1 cellular context compared by ENCODE assay signal in the genomic region with DNA sequence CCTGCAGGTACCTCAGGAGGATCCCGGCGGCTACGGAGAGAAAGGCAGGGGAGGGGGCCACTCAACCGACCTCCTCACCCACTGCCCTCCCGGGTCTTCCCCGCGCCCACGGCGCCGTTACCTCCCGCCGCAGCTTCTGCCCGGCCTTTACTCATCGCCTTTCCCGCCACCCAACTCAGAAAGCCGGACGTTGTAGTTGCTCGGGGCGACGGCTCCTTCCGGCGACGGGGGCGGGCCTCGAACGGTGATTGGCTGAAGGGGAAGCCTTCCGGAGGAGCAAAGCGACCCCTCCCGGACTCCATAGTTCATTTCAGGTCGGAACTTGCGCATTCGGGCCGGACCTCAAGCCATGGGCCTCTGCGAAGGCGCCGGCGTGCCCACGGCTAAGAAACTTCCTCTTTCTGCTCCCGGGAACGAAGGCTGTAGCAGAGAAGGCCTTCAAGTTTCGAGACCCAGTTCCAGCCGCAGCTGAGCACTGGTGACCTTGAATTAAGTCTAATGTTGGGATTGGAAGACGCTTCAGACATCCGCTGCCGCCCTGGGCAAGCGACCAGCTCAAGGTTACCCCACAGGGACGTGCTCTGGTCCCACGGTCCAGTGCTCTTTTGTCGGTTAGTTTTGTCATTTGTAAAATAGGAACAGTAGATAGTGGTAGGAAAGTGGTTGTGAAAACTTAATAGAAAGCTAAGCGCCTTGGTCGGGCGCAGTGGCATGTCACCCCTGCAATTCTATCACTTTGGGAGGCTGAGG.
TF ChIP-seq lines count a peak whose summit lies in the region.

A gene with protein sequence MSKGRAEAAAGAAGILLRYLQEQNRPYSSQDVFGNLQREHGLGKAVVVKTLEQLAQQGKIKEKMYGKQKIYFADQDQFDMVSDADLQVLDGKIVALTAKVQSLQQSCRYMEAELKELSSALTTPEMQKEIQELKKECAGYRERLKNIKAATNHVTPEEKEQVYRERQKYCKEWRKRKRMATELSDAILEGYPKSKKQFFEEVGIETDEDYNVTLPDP (minus strand): TSS at position 198 of the 750 bp plus-strand sequence. CDS start 43 bp downstream, at position 155.

TF ChIP-seq in K562, 482 proteins besides CTCF, POLR2A, EP300 and RAD21 (continued from another document and continues in another):
- TF ChIP-seq, protein P1, sequence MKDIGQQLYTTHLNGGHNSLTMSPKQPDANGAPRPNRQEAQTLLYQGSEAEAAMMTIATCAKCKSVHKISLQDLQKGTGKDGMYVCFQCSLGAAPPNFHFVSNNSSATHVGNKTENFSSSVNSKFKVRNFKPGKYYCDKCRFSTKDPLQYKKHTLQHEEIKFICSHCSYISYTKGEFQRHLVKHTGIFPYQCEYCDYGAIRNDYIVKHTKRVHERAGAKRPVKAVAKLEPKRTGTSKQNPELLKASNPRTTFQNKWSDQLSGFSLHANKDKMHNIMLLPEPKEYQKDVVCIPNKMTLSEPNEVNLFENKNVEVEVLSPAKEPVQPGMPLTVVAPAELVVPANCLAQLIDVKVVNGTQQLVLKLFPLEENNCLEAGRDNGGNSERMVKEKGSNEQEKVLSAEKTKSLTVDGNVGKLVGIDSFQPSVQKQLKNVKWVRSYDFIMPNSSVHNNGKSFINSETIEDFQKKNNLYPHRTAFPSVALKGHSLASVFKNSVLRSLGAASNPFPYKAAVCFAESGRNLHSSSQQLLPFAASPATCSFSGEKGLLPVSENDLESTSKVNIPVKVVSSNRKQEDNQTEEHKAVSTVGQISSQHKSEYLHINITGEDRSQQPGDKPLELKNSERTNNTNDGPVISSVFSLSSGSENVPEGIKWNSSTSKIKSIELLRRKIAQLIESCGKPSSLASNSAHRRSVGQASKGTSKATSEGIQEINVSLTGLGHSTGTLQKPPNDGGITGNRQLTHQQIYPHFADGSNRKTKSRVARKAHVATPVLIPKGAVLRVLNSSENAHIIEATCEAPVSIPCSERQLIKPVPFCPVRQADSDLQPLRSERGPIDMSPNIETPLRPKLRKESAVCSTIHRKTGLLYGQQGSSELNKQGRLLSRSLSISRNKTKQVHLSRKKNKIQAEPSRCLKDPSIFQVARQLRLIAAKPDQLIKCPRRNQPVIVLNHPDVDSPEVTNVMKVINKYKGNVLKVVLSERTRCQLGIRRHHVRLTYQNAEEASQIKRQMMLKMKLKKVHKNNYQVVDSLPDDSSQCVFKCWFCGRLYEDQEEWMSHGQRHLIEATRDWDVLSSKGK (CRISPR knock-in tag; IDR thresholded peaks at IDR 0.05) = no peak
- peak; percentile 89 for TF ChIP-seq POLR2H (tag; IDR thresholded peaks at IDR 0.05; ENCODE audit: low read depth)
- TF ChIP-seq, protein P2, sequence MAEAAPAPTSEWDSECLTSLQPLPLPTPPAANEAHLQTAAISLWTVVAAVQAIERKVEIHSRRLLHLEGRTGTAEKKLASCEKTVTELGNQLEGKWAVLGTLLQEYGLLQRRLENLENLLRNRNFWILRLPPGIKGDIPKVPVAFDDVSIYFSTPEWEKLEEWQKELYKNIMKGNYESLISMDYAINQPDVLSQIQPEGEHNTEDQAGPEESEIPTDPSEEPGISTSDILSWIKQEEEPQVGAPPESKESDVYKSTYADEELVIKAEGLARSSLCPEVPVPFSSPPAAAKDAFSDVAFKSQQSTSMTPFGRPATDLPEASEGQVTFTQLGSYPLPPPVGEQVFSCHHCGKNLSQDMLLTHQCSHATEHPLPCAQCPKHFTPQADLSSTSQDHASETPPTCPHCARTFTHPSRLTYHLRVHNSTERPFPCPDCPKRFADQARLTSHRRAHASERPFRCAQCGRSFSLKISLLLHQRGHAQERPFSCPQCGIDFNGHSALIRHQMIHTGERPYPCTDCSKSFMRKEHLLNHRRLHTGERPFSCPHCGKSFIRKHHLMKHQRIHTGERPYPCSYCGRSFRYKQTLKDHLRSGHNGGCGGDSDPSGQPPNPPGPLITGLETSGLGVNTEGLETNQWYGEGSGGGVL (CRISPR knock-in tag; IDR thresholded peaks at IDR 0.05) = no peak
- TF ChIP-seq, protein P3, sequence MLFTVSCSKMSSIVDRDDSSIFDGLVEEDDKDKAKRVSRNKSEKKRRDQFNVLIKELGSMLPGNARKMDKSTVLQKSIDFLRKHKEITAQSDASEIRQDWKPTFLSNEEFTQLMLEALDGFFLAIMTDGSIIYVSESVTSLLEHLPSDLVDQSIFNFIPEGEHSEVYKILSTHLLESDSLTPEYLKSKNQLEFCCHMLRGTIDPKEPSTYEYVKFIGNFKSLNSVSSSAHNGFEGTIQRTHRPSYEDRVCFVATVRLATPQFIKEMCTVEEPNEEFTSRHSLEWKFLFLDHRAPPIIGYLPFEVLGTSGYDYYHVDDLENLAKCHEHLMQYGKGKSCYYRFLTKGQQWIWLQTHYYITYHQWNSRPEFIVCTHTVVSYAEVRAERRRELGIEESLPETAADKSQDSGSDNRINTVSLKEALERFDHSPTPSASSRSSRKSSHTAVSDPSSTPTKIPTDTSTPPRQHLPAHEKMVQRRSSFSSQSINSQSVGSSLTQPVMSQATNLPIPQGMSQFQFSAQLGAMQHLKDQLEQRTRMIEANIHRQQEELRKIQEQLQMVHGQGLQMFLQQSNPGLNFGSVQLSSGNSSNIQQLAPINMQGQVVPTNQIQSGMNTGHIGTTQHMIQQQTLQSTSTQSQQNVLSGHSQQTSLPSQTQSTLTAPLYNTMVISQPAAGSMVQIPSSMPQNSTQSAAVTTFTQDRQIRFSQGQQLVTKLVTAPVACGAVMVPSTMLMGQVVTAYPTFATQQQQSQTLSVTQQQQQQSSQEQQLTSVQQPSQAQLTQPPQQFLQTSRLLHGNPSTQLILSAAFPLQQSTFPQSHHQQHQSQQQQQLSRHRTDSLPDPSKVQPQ (CRISPR knock-in tag; IDR thresholded peaks at IDR 0.05; ENCODE audit: borderline replicate concordance) = no peak
- peak; percentile 88 to 90 for TF ChIP-seq NRF1 (conservative IDR thresholded peaks at IDR 0.05 in 1 of 2, IDR thresholded peaks at IDR 0.05 in 1 of 2)
- TF ChIP-seq ZNF280B (CRISPR knock-in tag; IDR thresholded peaks at IDR 0.05) = no peak
- no peak for TF ChIP-seq CBFA2T2 (conservative IDR thresholded peaks at IDR 0.05)
- TF ChIP-seq CCAR2 (IDR thresholded peaks at IDR 0.05; ENCODE audit: low read depth, low read length) = no peak
- TF ChIP-seq RUNX1 (IDR thresholded peaks at IDR 0.05; ENCODE audit: low read depth) = no peak
- no peak for TF ChIP-seq SMARCC2 (IDR thresholded peaks at IDR 0.05; ENCODE audit: low read depth)
- peak; percentile 69 for TF ChIP-seq PHF20 (IDR thresholded peaks at IDR 0.05; ENCODE audit: partially characterized antibody)
- TF ChIP-seq, protein P4, sequence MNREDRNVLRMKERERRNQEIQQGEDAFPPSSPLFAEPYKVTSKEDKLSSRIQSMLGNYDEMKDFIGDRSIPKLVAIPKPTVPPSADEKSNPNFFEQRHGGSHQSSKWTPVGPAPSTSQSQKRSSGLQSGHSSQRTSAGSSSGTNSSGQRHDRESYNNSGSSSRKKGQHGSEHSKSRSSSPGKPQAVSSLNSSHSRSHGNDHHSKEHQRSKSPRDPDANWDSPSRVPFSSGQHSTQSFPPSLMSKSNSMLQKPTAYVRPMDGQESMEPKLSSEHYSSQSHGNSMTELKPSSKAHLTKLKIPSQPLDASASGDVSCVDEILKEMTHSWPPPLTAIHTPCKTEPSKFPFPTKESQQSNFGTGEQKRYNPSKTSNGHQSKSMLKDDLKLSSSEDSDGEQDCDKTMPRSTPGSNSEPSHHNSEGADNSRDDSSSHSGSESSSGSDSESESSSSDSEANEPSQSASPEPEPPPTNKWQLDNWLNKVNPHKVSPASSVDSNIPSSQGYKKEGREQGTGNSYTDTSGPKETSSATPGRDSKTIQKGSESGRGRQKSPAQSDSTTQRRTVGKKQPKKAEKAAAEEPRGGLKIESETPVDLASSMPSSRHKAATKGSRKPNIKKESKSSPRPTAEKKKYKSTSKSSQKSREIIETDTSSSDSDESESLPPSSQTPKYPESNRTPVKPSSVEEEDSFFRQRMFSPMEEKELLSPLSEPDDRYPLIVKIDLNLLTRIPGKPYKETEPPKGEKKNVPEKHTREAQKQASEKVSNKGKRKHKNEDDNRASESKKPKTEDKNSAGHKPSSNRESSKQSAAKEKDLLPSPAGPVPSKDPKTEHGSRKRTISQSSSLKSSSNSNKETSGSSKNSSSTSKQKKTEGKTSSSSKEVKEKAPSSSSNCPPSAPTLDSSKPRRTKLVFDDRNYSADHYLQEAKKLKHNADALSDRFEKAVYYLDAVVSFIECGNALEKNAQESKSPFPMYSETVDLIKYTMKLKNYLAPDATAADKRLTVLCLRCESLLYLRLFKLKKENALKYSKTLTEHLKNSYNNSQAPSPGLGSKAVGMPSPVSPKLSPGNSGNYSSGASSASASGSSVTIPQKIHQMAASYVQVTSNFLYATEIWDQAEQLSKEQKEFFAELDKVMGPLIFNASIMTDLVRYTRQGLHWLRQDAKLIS (CRISPR knock-in tag; IDR thresholded peaks at IDR 0.05) = peak; percentile 93
- TF ChIP-seq, protein P5, sequence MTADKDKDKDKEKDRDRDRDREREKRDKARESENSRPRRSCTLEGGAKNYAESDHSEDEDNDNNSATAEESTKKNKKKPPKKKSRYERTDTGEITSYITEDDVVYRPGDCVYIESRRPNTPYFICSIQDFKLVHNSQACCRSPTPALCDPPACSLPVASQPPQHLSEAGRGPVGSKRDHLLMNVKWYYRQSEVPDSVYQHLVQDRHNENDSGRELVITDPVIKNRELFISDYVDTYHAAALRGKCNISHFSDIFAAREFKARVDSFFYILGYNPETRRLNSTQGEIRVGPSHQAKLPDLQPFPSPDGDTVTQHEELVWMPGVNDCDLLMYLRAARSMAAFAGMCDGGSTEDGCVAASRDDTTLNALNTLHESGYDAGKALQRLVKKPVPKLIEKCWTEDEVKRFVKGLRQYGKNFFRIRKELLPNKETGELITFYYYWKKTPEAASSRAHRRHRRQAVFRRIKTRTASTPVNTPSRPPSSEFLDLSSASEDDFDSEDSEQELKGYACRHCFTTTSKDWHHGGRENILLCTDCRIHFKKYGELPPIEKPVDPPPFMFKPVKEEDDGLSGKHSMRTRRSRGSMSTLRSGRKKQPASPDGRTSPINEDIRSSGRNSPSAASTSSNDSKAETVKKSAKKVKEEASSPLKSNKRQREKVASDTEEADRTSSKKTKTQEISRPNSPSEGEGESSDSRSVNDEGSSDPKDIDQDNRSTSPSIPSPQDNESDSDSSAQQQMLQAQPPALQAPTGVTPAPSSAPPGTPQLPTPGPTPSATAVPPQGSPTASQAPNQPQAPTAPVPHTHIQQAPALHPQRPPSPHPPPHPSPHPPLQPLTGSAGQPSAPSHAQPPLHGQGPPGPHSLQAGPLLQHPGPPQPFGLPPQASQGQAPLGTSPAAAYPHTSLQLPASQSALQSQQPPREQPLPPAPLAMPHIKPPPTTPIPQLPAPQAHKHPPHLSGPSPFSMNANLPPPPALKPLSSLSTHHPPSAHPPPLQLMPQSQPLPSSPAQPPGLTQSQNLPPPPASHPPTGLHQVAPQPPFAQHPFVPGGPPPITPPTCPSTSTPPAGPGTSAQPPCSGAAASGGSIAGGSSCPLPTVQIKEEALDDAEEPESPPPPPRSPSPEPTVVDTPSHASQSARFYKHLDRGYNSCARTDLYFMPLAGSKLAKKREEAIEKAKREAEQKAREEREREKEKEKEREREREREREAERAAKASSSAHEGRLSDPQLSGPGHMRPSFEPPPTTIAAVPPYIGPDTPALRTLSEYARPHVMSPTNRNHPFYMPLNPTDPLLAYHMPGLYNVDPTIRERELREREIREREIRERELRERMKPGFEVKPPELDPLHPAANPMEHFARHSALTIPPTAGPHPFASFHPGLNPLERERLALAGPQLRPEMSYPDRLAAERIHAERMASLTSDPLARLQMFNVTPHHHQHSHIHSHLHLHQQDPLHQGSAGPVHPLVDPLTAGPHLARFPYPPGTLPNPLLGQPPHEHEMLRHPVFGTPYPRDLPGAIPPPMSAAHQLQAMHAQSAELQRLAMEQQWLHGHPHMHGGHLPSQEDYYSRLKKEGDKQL (CRISPR knock-in tag; IDR thresholded peaks at IDR 0.05; ENCODE audit: borderline replicate concordance) = no peak
- no peak; the same call in 1 of the 2 replicates for TF ChIP-seq ZNF12 (CRISPR knock-in tag; IDR thresholded peaks at IDR 0.05)
- no peak for TF ChIP-seq SRSF3 (IDR thresholded peaks at IDR 0.05; ENCODE audit: insufficient read depth, low read length)
- no peak for TF ChIP-seq KDM2B (CRISPR knock-in tag; IDR thresholded peaks at IDR 0.05)
- TF ChIP-seq ZBTB8A (IDR thresholded peaks at IDR 0.05; ENCODE audit: partially characterized antibody) = no peak
- no peak for TF ChIP-seq CREB5 (CRISPR knock-in tag; IDR thresholded peaks at IDR 0.05)
- TF ChIP-seq POLR3G (IDR thresholded peaks at IDR 0.05; ENCODE audit: extremely low read depth, insufficient read length, insufficient replicate concordance) = no peak
- TF ChIP-seq GTF2B (IDR thresholded peaks at IDR 0.05; ENCODE audit: extremely low read depth, insufficient read length) = no peak
- TF ChIP-seq TCF7 (IDR thresholded peaks at IDR 0.05; ENCODE audit: borderline replicate concordance) = no peak
- peak; percentile 68; the same call in 1 of the 2 replicates for TF ChIP-seq ELF1 (tag; IDR thresholded peaks at IDR 0.05)
- no peak for TF ChIP-seq ADNP (tag; IDR thresholded peaks at IDR 0.05)
- no peak for TF ChIP-seq WHSC1 (IDR thresholded peaks at IDR 0.05; ENCODE audit: low read length)
- peak in 1 of 2 experiments; percentile 77; a peak in 2 of 4 replicates for TF ChIP-seq CSDE1 (IDR thresholded peaks at IDR 0.05)
- TF ChIP-seq BDP1 (IDR thresholded peaks at IDR 0.05; ENCODE audit: insufficient read depth, insufficient read length) = no peak
